ENCODE assay signal across 1 cellular context in genomic region chr16:67968440-67969285, GRCh38.
TF ChIP-seq lines count a peak whose summit lies in the region.

TSS of gene SLC12A4 (minus strand) at chr16:67968637. CDS start at chr16:67968553, 84 bp downstream.

TF ChIP-seq in K562, 482 proteins besides CTCF, POLR2A, EP300 and RAD21 (continued from another document and continues in another):
- TF ChIP-seq ZNF318 (IDR thresholded peaks at IDR 0.05; ENCODE audit: borderline replicate concordance in 1 of 2, low read depth in 1 of 2) = no peak
- TF ChIP-seq NONO (IDR thresholded peaks at IDR 0.05; ENCODE audit: low read depth in 2 of 2, low read length in 1 of 2) = peak in 1 of 2 experiments; percentile 41; a peak in 1 of 4 replicates
- no peak for TF ChIP-seq THRA (IDR thresholded peaks at IDR 0.05)
- peak in 1 of 2 experiments; percentile 64; a peak in 1 of 3 replicates for TF ChIP-seq CBX3 (IDR thresholded peaks at IDR 0.05; ENCODE audit: borderline replicate concordance in 1 of 2, low read length in 2 of 2)
- TF ChIP-seq NCOR1 (IDR thresholded peaks at IDR 0.05) = no peak
- TF ChIP-seq, protein P1, sequence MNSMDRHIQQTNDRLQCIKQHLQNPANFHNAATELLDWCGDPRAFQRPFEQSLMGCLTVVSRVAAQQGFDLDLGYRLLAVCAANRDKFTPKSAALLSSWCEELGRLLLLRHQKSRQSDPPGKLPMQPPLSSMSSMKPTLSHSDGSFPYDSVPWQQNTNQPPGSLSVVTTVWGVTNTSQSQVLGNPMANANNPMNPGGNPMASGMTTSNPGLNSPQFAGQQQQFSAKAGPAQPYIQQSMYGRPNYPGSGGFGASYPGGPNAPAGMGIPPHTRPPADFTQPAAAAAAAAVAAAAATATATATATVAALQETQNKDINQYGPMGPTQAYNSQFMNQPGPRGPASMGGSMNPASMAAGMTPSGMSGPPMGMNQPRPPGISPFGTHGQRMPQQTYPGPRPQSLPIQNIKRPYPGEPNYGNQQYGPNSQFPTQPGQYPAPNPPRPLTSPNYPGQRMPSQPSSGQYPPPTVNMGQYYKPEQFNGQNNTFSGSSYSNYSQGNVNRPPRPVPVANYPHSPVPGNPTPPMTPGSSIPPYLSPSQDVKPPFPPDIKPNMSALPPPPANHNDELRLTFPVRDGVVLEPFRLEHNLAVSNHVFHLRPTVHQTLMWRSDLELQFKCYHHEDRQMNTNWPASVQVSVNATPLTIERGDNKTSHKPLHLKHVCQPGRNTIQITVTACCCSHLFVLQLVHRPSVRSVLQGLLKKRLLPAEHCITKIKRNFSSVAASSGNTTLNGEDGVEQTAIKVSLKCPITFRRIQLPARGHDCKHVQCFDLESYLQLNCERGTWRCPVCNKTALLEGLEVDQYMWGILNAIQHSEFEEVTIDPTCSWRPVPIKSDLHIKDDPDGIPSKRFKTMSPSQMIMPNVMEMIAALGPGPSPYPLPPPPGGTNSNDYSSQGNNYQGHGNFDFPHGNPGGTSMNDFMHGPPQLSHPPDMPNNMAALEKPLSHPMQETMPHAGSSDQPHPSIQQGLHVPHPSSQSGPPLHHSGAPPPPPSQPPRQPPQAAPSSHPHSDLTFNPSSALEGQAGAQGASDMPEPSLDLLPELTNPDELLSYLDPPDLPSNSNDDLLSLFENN (IDR thresholded peaks at IDR 0.05; ENCODE audit: low read depth in 2 of 2, low read length in 2 of 2) = 0 out of 4 replicates have a peak, but pooled peaks of 1 of the 2 experiments have one; percentile 5
- no peak for TF ChIP-seq HEY1 (CRISPR knock-in tag; IDR thresholded peaks at IDR 0.05; ENCODE audit: borderline replicate concordance)
- TF ChIP-seq HDAC3 (IDR thresholded peaks at IDR 0.05; ENCODE audit: borderline replicate concordance, partially characterized antibody) = no peak
- peak; percentile 97 for TF ChIP-seq PTBP1 (IDR thresholded peaks at IDR 0.05; ENCODE audit: low read depth, low read length)
- TF ChIP-seq ELF2 (CRISPR knock-in tag; IDR thresholded peaks at IDR 0.05) = no peak
- no peak for TF ChIP-seq BRCA1 (IDR thresholded peaks at IDR 0.05)
- no peak for TF ChIP-seq BRCA1 (CRISPR knock-in tag; IDR thresholded peaks at IDR 0.05)
- TF ChIP-seq PML (IDR thresholded peaks at IDR 0.05; ENCODE audit: low read length) = no peak; the same call in 1 of the 2 replicates
- TF ChIP-seq GTF2F1 (IDR thresholded peaks at IDR 0.05; ENCODE audit: low read depth, low read length) = no peak
- peak; percentile 87 for TF ChIP-seq BRD9 (IDR thresholded peaks at IDR 0.05; ENCODE audit: low read depth, partially characterized antibody)
- TF ChIP-seq L3MBTL2 (IDR thresholded peaks at IDR 0.05) = peak; percentile 27; the same call in 1 of the 2 replicates
- no peak for TF ChIP-seq ZNF3 (CRISPR knock-in tag; IDR thresholded peaks at IDR 0.05)
- no peak for TF ChIP-seq ZNF253 (CRISPR knock-in tag; conservative IDR thresholded peaks at IDR 0.05)
- TF ChIP-seq RFX5 (IDR thresholded peaks at IDR 0.05; ENCODE audit: low read depth, low read length) = no peak
- peak; percentile 90 for TF ChIP-seq CHD1 (IDR thresholded peaks at IDR 0.05; ENCODE audit: low read length)
- no peak for TF ChIP-seq CREB3 (tag; conservative IDR thresholded peaks at IDR 0.05; ENCODE audit: low read depth)
- no peak for TF ChIP-seq NCOA1 (IDR thresholded peaks at IDR 0.05; ENCODE audit: low read depth)
- TF ChIP-seq HMG20B (CRISPR knock-in tag; IDR thresholded peaks at IDR 0.05) = no peak
- TF ChIP-seq STAT5B (CRISPR knock-in tag; IDR thresholded peaks at IDR 0.05) = no peak
- TF ChIP-seq, protein P2, sequence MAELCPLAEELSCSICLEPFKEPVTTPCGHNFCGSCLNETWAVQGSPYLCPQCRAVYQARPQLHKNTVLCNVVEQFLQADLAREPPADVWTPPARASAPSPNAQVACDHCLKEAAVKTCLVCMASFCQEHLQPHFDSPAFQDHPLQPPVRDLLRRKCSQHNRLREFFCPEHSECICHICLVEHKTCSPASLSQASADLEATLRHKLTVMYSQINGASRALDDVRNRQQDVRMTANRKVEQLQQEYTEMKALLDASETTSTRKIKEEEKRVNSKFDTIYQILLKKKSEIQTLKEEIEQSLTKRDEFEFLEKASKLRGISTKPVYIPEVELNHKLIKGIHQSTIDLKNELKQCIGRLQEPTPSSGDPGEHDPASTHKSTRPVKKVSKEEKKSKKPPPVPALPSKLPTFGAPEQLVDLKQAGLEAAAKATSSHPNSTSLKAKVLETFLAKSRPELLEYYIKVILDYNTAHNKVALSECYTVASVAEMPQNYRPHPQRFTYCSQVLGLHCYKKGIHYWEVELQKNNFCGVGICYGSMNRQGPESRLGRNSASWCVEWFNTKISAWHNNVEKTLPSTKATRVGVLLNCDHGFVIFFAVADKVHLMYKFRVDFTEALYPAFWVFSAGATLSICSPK (IDR thresholded peaks at IDR 0.05; ENCODE audit: borderline replicate concordance) = no peak
- TF ChIP-seq JUND (IDR thresholded peaks at IDR 0.05; ENCODE audit: borderline replicate concordance, low read depth, low read length) = peak; percentile 85
- TF ChIP-seq JUND (tag; IDR thresholded peaks at IDR 0.05; ENCODE audit: borderline replicate concordance, low read depth, low read length) = no peak; the same call in 2 of the 3 replicates
- TF ChIP-seq, protein P3, sequence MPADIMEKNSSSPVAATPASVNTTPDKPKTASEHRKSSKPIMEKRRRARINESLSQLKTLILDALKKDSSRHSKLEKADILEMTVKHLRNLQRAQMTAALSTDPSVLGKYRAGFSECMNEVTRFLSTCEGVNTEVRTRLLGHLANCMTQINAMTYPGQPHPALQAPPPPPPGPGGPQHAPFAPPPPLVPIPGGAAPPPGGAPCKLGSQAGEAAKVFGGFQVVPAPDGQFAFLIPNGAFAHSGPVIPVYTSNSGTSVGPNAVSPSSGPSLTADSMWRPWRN (IDR thresholded peaks at IDR 0.05; ENCODE audit: low read depth) = no peak
- no peak for TF ChIP-seq PHB (CRISPR knock-in tag; IDR thresholded peaks at IDR 0.05)
- peak; percentile 56; the same call in 1 of the 2 replicates for TF ChIP-seq CTBP1 (IDR thresholded peaks at IDR 0.05; ENCODE audit: borderline replicate concordance)
- no peak for TF ChIP-seq CCAR2 (IDR thresholded peaks at IDR 0.05; ENCODE audit: low read depth, low read length)
- TF ChIP-seq, protein P4, sequence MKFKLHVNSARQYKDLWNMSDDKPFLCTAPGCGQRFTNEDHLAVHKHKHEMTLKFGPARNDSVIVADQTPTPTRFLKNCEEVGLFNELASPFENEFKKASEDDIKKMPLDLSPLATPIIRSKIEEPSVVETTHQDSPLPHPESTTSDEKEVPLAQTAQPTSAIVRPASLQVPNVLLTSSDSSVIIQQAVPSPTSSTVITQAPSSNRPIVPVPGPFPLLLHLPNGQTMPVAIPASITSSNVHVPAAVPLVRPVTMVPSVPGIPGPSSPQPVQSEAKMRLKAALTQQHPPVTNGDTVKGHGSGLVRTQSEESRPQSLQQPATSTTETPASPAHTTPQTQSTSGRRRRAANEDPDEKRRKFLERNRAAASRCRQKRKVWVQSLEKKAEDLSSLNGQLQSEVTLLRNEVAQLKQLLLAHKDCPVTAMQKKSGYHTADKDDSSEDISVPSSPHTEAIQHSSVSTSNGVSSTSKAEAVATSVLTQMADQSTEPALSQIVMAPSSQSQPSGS (CRISPR knock-in tag; IDR thresholded peaks at IDR 0.05) = no peak
- TF ChIP-seq ZKSCAN1 (IDR thresholded peaks at IDR 0.05; ENCODE audit: low read depth, low read length) = no peak
